8 cellular contexts compared by ENCODE assay signal in genomic region chrX:109776432-109776831, GRCh38.
"Had no signal": no experiment of that assay in that cellular context is flagged by ENCODE, and none has a peak within 500 bp of the region (broad histone marks: within the 10 kb centered on the region; RNA-seq: fewer than 3 reads in every experiment).

No MANE protein-coding gene starts in this region.

- ATAC-seq: GM23338 had no signal

- FAIRE-seq: H1, H54, HTR-8/SVneo had no signal

- H2AFZ ChIP-seq: GM23338 had no signal

- H3K4me3 ChIP-seq: GM23338 had no signal

- DNase-seq: H9, HCEC 1CT, Kasumi-1, KG1 had no signal

- H3K4me2 ChIP-seq: GM23338 had no signal
